ENCODE assay signal across 13 cellular contexts in genomic region chr15:94610069-94610863, GRCh38.
DNase-seq lines count a peak whose midpoint lies in the region; ATAC-seq and TF ChIP-seq lines count a peak whose summit lies in the region.
"Had no signal": no experiment of that assay in that cellular context is flagged by ENCODE, and none has a peak within 500 bp of the region (broad histone marks: within the 10 kb centered on the region; RNA-seq: fewer than 3 reads in every experiment).

No MANE protein-coding gene starts in this region.

- H3K9me3 ChIP-seq in Peyer's patch, result no peaks in the 10 kb centered on the region
- H3K9me3 ChIP-seq: thyroid gland had no signal

- no peaks in the 10 kb centered on the region for H3K27me3 ChIP-seq in Peyer's patch
- H3K27me3 ChIP-seq: hepatocyte, thyroid gland had no signal

- peak; percentile 34 for DNase-seq in retina
- no peak for DNase-seq in Peyer's patch
- DNase-seq in NCI-H446 treated with DMSO at 0.1 percent for 48 hours (lab: John Stamatoyannopoulos, UW), result no peak
- no peak for DNase-seq in activated T-cell treated with anti-CD3 and anti-CD28 coated beads for 4 hours
- DNase-seq: DMS79; endodermal cell; NCI-H1436; NK-92 treated with Interleukin-12 subunit alpha and Interleukin-12 subunit beta, amount 100 ng/mL, for 24 hours; thyroid gland had no signal

- peaks cover 0 to 7% (median 0%) of the 10 kb centered on the region in 4 donors for H3K4me1 ChIP-seq in Peyer's patch
- H3K4me1 ChIP-seq: thyroid gland had no signal

- H3K36me3 ChIP-seq in Peyer's patch, result no peaks in the 10 kb centered on the region
- H3K36me3 ChIP-seq: thyroid gland had no signal

- no peak for TF ChIP-seq POLR2A in Peyer's patch (IDR thresholded peaks at IDR 0.05)

- TF ChIP-seq CTCF in Peyer's patch (IDR thresholded peaks at IDR 0.05), result no peak

- peak; percentile 47 for ATAC-seq in GM19025 (IDR thresholded peaks at IDR 0.05; ENCODE audit: low read depth, unreplicated experiment)
- ATAC-seq in GM21737 (IDR thresholded peaks at IDR 0.05; ENCODE audit: unreplicated experiment), result peak; percentile 70
- ATAC-seq in HG03378 (IDR thresholded peaks at IDR 0.05; ENCODE audit: unreplicated experiment), result peak; percentile 81

- no peak overlapping the region for H3K4me3 ChIP-seq in Peyer's patch
- H3K4me3 ChIP-seq: hepatocyte, thyroid gland had no signal

- no peak overlapping the region for H3K27ac ChIP-seq in Peyer's patch
- H3K27ac ChIP-seq: thyroid gland had no signal
